Comparison of ENCODE assay signal across 10 cellular contexts in the genomic region with DNA sequence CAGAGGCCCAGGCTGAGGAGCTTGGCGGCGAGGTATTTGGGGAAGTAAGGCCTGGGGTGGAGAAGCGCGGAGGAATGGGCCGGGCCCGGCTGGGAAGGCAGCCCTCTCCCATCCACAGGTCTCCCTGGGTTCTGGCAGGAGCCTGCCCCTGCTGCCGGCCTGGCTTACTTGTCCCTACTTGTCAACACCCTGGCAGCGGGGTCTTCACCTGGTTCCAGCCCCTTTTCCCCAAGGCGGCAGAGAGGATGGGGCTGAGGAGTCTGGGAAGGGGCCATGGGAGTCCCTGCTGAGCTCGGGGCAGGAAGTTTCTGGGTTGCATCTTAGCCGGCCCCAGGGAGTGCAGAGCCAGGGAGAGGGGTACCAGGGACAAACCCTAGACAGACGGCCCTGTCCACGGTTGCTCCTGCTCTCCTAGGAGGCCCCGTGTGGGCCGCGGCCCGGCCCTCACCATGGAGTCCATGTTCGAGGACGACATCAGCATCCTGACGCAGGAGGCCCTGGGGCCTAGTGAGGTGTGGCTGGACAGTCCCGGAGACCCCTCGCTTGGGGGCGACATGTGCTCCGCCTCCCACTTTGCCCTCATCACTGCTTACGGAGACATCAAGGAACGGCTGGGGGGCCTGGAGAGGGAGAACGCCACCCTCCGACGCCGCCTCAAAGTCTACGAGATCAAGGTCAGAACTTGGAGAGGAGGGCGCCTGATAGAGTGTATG. TPM values are rescaled to one million over a fixed set of nuclear protein-coding genes. Genes with fewer than 3 reads are reported as not detected.
A peak's percentile ranks its signal among the peaks of the same experiment; 100 is the strongest.
DNase-seq lines count a peak whose midpoint lies in the region; ATAC-seq and TF ChIP-seq lines count a peak whose summit lies in the region.
"Had no signal": no experiment of that assay in that cellular context is flagged by ENCODE, and none has a peak within 500 bp of the region (broad histone marks: within the 10 kb centered on the region; RNA-seq: fewer than 3 reads in every experiment).

No MANE protein-coding gene starts in this region.

- H3K27ac ChIP-seq in RWPE2 (ENCODE audit: poor library complexity, severe bottlenecking) (peak overlapping the region; percentile 50), gastroesophageal sphincter (peak overlapping the region; percentile 4 to 95 (median 89)), prostate gland (peak overlapping the region; percentile 84 to 87)

- H3K36me3 ChIP-seq in RWPE2 (ENCODE audit: low read depth) (peaks cover 6% of the 10 kb centered on the region; the same call in 1 of the 2 replicates), gastroesophageal sphincter (peaks cover 0 to 32% of the 10 kb centered on the region in 2 donors), prostate gland (no peaks in the 10 kb centered on the region)

- intact Hi-C loops in prostate gland (cut with DNase I), result loop anchor here (10.0 kb wide), 1 partner anchor 109 kb away; no protein-coding TSS in a partner anchor

- TF ChIP-seq POLR2A in gastroesophageal sphincter (IDR thresholded peaks at IDR 0.05) (no peak), prostate gland (IDR thresholded peaks at IDR 0.05) (no peak)

- H3K4me1 ChIP-seq in RWPE2 (ENCODE audit: insufficient read depth, poor library complexity, severe bottlenecking), result peaks cover 5% of the 10 kb centered on the region
- H3K4me1 ChIP-seq in gastroesophageal sphincter, result peaks cover 0 to 46% (median 22%) of the 10 kb centered on the region in 3 donors
- no peaks in the 10 kb centered on the region for H3K4me1 ChIP-seq in prostate gland (replicated peaks)

- TF ChIP-seq EP300 in gastroesophageal sphincter (IDR thresholded peaks at IDR 0.05), result no peak

- no peak overlapping the region for H3K4me3 ChIP-seq in RWPE2 (ENCODE audit: severe bottlenecking)
- peak overlapping the region; percentile 86 to 92 for H3K4me3 ChIP-seq in gastroesophageal sphincter
- peak overlapping the region; percentile 91 to 94 for H3K4me3 ChIP-seq in prostate gland

- DNase-seq in ELF-1 (ENCODE audit: low read depth, low spot score), result peak; percentile 43
- DNase-seq in RWPE2 (ENCODE audit: low spot score), result peak; percentile 67
- DNase-seq in prostate gland (ENCODE audit: low spot score), result no peak
- DNase-seq in RPMI8226, result no peak
- no peak for DNase-seq in NAMALWA (ENCODE audit: low spot score)
- no peak for DNase-seq in SW480 (ENCODE audit: low spot score)
- DNase-seq: NCI-H345 had no signal

- H3K27me3 ChIP-seq in RWPE2 (ENCODE audit: insufficient read depth, poor library complexity, severe bottlenecking), result no peaks in the 10 kb centered on the region
- no peaks in the 10 kb centered on the region for H3K27me3 ChIP-seq in gastroesophageal sphincter
- no peaks in the 10 kb centered on the region for H3K27me3 ChIP-seq in prostate gland (replicated peaks; ENCODE audit: insufficient read depth)

- WGBS in gastroesophageal sphincter (ENCODE audit: low coverage in 1 of 2), 2 donors, result no CpG with 5 or more reads among the region's 32 CpGs
- 56% methylated on average over 32 of the region's 32 CpGs for WGBS in prostate gland

- ATAC-seq in RWPE2 (ENCODE audit: low read depth), result no peak
- no peak for ATAC-seq in gastroesophageal sphincter
- ATAC-seq in HG03280 (IDR thresholded peaks at IDR 0.05; ENCODE audit: unreplicated experiment), result no peak

- no peaks in the 10 kb centered on the region for H3K9me3 ChIP-seq in RWPE2 (ENCODE audit: severe bottlenecking)
- no peaks in the 10 kb centered on the region for H3K9me3 ChIP-seq in gastroesophageal sphincter
- no peaks in the 10 kb centered on the region for H3K9me3 ChIP-seq in prostate gland

- no peak for TF ChIP-seq CTCF in RWPE2 (IDR thresholded peaks at IDR 0.05; ENCODE audit: poor library complexity, severe bottlenecking)
- no peak for TF ChIP-seq CTCF in gastroesophageal sphincter (IDR thresholded peaks at IDR 0.05)
- TF ChIP-seq CTCF in prostate gland (IDR thresholded peaks at IDR 0.05), result no peak

RNA-seq across cellular contexts. Expression of a gene that starts 1.9 kb away (rescaled TPM):
- total RNA-seq in gastroesophageal sphincter, result 10 to 100 TPM; 13.9 to 25.1 (median 18.0) TPM
- total RNA-seq in prostate gland, result 10 to 100 TPM in 1 of 2 donors, 1 to 10 TPM in 1; 9.5 to 15.3 TPM

RNA-seq across cellular contexts. Expression of a gene that starts 37.2 kb away (rescaled TPM):
- 1 to 10 TPM in 1 of 4 donors, under 1 TPM in 1, not detected in 2; 0.94 to 1.1 TPM for total RNA-seq in gastroesophageal sphincter
- total RNA-seq in prostate gland, result under 1 TPM; 0.27 to 0.45 TPM
- total RNA-seq: dermis blood vessel endothelial cell had no signal

RNA-seq across cellular contexts. Expression of a gene that starts 46.1 kb away (rescaled TPM):
- 100 to 1,000 TPM; 192 to 215 (median 211) TPM for total RNA-seq in gastroesophageal sphincter
- total RNA-seq in prostate gland, result 100 to 1,000 TPM; 148 to 239 TPM

Comparison
In these comparisons a context has a peak if more than half of its experiments do, and no peak if none do; other contexts are left out.
1. DNase-seq: peak in ELF-1 (single experiment) and RWPE2 (single experiment); none in prostate gland (single experiment), RPMI8226 (single experiment), NAMALWA (single experiment) and SW480 (single experiment).
2. Peak in every context shown above with its lines, with median percentiles within 50 percentile points of each other: H3K27ac ChIP-seq.